In genomic region chr13:36715841-36716240, GRCh38 we compare ENCODE assay signal across 33 cellular contexts. TPM values are rescaled to one million over a fixed set of nuclear protein-coding genes. Genes with fewer than 3 reads are reported as not detected.
"Had no signal": no experiment of that assay in that cellular context is flagged by ENCODE, and none has a peak within 500 bp of the region (broad histone marks: within the 10 kb centered on the region; RNA-seq: fewer than 3 reads in every experiment).

No MANE protein-coding gene starts in this region.

- H3K9me3 Mint-ChIP-seq: activated CD4-positive, alpha-beta memory T cell treated with anti-CD3 and anti-CD28 coated beads for 36 hours; activated CD4-positive, alpha-beta T cell treated with anti-CD3 and anti-CD28 coated beads, Interleukin-2, amount 10 ng/mL, durations not matched to agents 24 days and 14 days; activated T-cell treated with anti-CD3 and anti-CD28 coated beads, Interleukin-2, amount 50 U/mL, for 24 hours; activated T-helper 17 cell treated with anti-CD3 and anti-CD28 coated beads, Interleukin-2, amount 50 U/mL, for 72 hours had no signal

- H3K27me3 ChIP-seq: body of pancreas, esophagus squamous epithelium had no signal

- DNase-seq: activated CD4-positive, alpha-beta memory T cell treated with anti-CD3 and anti-CD28 coated beads for 36 hours; activated CD4-positive, alpha-beta T cell treated with anti-CD3 and anti-CD28 coated beads for 36 hours; activated CD4-positive, alpha-beta T cell treated with anti-CD3 and anti-CD28 coated beads, Interleukin-2, amount 10 ng/mL, durations not matched to agents 24 days and 14 days; activated CD4-positive, CD25-positive, alpha-beta regulatory T cell; activated CD4-positive, CD25-positive, alpha-beta regulatory T cell treated with anti-CD3 and anti-CD28 coated beads, Interleukin-2, amount 50 U/mL, for 72 hours; activated CD8-positive, alpha-beta memory T cell treated with anti-CD3 and anti-CD28 coated beads, Interleukin-2, amount 10 ng/mL, durations not matched to agents 7 days and 5 days; activated CD8-positive, alpha-beta memory T cell treated with anti-CD3 and anti-CD28 coated beads, Interleukin-2, amount 50 U/mL, for 4 hours; activated CD8-positive, alpha-beta T cell treated with anti-CD3 and anti-CD28 coated beads, Interleukin-2, amount 10 ng/mL, durations not matched to agents 7 days and 5 days; activated effector memory CD4-positive, alpha-beta T cell treated with Interleukin-2 at 50 U/mL for 16 hours; activated gamma-delta T cell treated with Interleukin-2 at 50 U/mL for 16 hours; activated naive CD4-positive, alpha-beta T cell treated with anti-CD3 and anti-CD28 coated beads, Interleukin-2, amount 50 U/mL, for 16 hours; activated naive CD4-positive, alpha-beta T cell treated with Interleukin-2 at 50 U/mL for 16 hours; activated T-cell treated with anti-CD3 and anti-CD28 coated beads, Interleukin-2, amount 50 U/mL, for 24 hours; amygdala; aorta; body of pancreas; caudate nucleus; cortex of kidney; dermis blood vessel endothelial cell; effector CD4-positive, alpha-beta T cell; effector memory CD8-positive, alpha-beta T cell; esophagus squamous epithelium; foreskin melanocyte; T-helper 2 cell had no signal

- H3K36me3 Mint-ChIP-seq: activated CD4-positive, alpha-beta memory T cell treated with anti-CD3 and anti-CD28 coated beads for 36 hours; activated CD8-positive, alpha-beta memory T cell treated with anti-CD3 and anti-CD28 coated beads, Interleukin-2, amount 10 ng/mL, durations not matched to agents 7 days and 5 days; activated naive CD8-positive, alpha-beta T cell had no signal

- H3K4me3 ChIP-seq: body of pancreas, esophagus squamous epithelium, gastroesophageal sphincter had no signal

- H3K9me3 ChIP-seq: body of pancreas, esophagus squamous epithelium, gastroesophageal sphincter had no signal

- H3K4me3 Mint-ChIP-seq: activated CD4-positive, alpha-beta memory T cell treated with anti-CD3 and anti-CD28 coated beads for 36 hours; activated CD4-positive, alpha-beta T cell treated with anti-CD3 and anti-CD28 coated beads for 36 hours; activated CD4-positive, alpha-beta T cell treated with anti-CD3 and anti-CD28 coated beads, Interleukin-2, amount 10 ng/mL, durations not matched to agents 24 days and 14 days; activated CD8-positive, alpha-beta memory T cell treated with anti-CD3 and anti-CD28 coated beads, Interleukin-2, amount 10 ng/mL, durations not matched to agents 7 days and 5 days; activated CD8-positive, alpha-beta T cell treated with anti-CD3 and anti-CD28 coated beads, Interleukin-2, amount 10 ng/mL, durations not matched to agents 7 days and 5 days; activated naive CD8-positive, alpha-beta T cell; activated T-cell treated with anti-CD3 and anti-CD28 coated beads, Interleukin-2, amount 50 U/mL, for 24 hours; activated T-helper 17 cell treated with anti-CD3 and anti-CD28 coated beads, Interleukin-2, amount 50 U/mL, for 72 hours; effector memory CD8-positive, alpha-beta T cell had no signal

- H3K4me1 Mint-ChIP-seq: activated CD4-positive, alpha-beta T cell treated with anti-CD3 and anti-CD28 coated beads for 36 hours; activated CD4-positive, alpha-beta T cell treated with anti-CD3 and anti-CD28 coated beads, Interleukin-2, amount 10 ng/mL, durations not matched to agents 24 days and 14 days; activated CD8-positive, alpha-beta memory T cell treated with anti-CD3 and anti-CD28 coated beads, Interleukin-2, amount 10 ng/mL, durations not matched to agents 7 days and 5 days; activated T-helper 17 cell treated with anti-CD3 and anti-CD28 coated beads, Interleukin-2, amount 50 U/mL, for 72 hours had no signal

- ATAC-seq: activated CD4-positive, alpha-beta T cell treated with anti-CD3 and anti-CD28 coated beads for 36 hours; activated CD8-positive, alpha-beta memory T cell treated with anti-CD3 and anti-CD28 coated beads, Interleukin-2, amount 10 ng/mL, durations not matched to agents 7 days and 5 days; activated CD8-positive, alpha-beta T cell treated with anti-CD3 and anti-CD28 coated beads, Interleukin-2, amount 10 ng/mL, durations not matched to agents 7 days and 5 days; activated T-helper 17 cell treated with anti-CD3 and anti-CD28 coated beads, Interleukin-2, amount 50 U/mL, for 72 hours; body of pancreas; effector memory CD8-positive, alpha-beta T cell; gastroesophageal sphincter had no signal

- H3K27ac ChIP-seq: body of pancreas, esophagus squamous epithelium, gastroesophageal sphincter had no signal

- H3K27me3 Mint-ChIP-seq: activated CD4-positive, alpha-beta T cell treated with anti-CD3 and anti-CD28 coated beads, Interleukin-2, amount 10 ng/mL, durations not matched to agents 24 days and 14 days had no signal

- H3K4me1 ChIP-seq: body of pancreas, esophagus squamous epithelium, gastroesophageal sphincter had no signal

- H3K36me3 ChIP-seq: esophagus squamous epithelium, gastroesophageal sphincter had no signal

RNA-seq across cellular contexts. Expression of gene SERTM1, which starts 42.0 kb away (rescaled TPM):
- total RNA-seq: activated CD4-positive, alpha-beta memory T cell treated with anti-CD3 and anti-CD28 coated beads for 36 hours; activated CD4-positive, alpha-beta T cell treated with anti-CD3 and anti-CD28 coated beads for 36 hours; activated CD8-positive, alpha-beta memory T cell treated with anti-CD3 and anti-CD28 coated beads for 36 hours; activated CD8-positive, alpha-beta memory T cell treated with anti-CD3 and anti-CD28 coated beads, Interleukin-2, amount 10 ng/mL, durations not matched to agents 7 days and 5 days; activated CD8-positive, alpha-beta T cell treated with anti-CD3 and anti-CD28 coated beads, Interleukin-2, amount 10 ng/mL, durations not matched to agents 7 days and 5 days; activated T-helper 17 cell treated with anti-CD3 and anti-CD28 coated beads, Interleukin-2, amount 50 U/mL, for 72 hours; chondrocyte; esophagus squamous epithelium; fibroblast of lung; fibroblast of villous mesenchyme; T-helper 1 cell treated with Interleukin-12 subunit alpha and Interleukin-12 subunit beta and Interleukin-4 antibody, amounts not matched to agents 30 ng/mL and 1 ng/mL, for 36 hours had no signal
- polyA plus RNA-seq: esophagus, fibroblast of lung had no signal
